12 cellular contexts compared by ENCODE assay signal in the genomic region with DNA sequence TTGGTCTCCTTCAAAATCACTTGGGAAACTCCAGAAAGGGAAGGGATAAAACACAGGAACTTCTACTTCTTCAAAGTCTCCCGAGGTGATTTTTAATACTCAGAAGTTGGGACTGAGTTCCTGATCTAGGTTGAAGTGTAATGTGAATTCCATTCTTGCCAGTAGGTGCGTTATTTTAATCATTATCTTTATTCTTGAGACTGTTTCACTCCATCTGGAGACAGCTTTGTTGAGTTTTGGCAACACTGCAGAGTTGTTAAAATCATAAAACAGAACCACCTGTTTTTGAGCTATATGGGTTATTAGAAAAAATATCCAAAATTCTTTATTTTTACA. TPM values are rescaled to one million over a fixed set of nuclear protein-coding genes. Genes with fewer than 3 reads are reported as not detected.
A peak's percentile ranks its signal among the peaks of the same experiment; 100 is the strongest.
DNase-seq lines count a peak whose midpoint lies in the region; ATAC-seq and TF ChIP-seq lines count a peak whose summit lies in the region.
"Had no signal": no experiment of that assay in that cellular context is flagged by ENCODE, and none has a peak within 500 bp of the region (broad histone marks: within the 10 kb centered on the region; RNA-seq: fewer than 3 reads in every experiment).

No MANE protein-coding gene starts in this region.

- no peak overlapping the region for H3K4me3 ChIP-seq in CD8-positive, alpha-beta memory T cell (ENCODE audit: low read length)
- H3K4me3 ChIP-seq in HUES48 (ENCODE audit: low read depth, low read length): no peak overlapping the region
- H3K4me3 ChIP-seq in epithelial cell of proximal tubule (ENCODE audit: low read depth, low read length): no peak overlapping the region
- no peak overlapping the region for H3K4me3 ChIP-seq in psoas muscle
- H3K4me3 ChIP-seq: neural progenitor cell had no signal

- H3K27me3 Mint-ChIP-seq in CD8-positive, alpha-beta memory T cell: no peaks in the 10 kb centered on the region
- H3K27me3 Mint-ChIP-seq: CD4-positive, alpha-beta T cell had no signal

- H3K27ac Mint-ChIP-seq in CD8-positive, alpha-beta memory T cell: no peak overlapping the region
- H3K27ac Mint-ChIP-seq: CD4-positive, alpha-beta T cell; neural progenitor cell had no signal

- no peak for TF ChIP-seq CTCF in epithelial cell of proximal tubule (conservative IDR thresholded peaks at IDR 0.05; ENCODE audit: low read depth, low read length)
- TF ChIP-seq CTCF in psoas muscle (IDR thresholded peaks at IDR 0.05): no peak

- no peak for DNase-seq in CD8-positive, alpha-beta memory T cell
- DNase-seq in epithelial cell of proximal tubule (ENCODE audit: low read depth): peak; percentile 87
- no peak for DNase-seq in psoas muscle
- DNase-seq in erythroblast (lab: John Stamatoyannopoulos, UW): no peak
- DNase-seq in stimulated activated CD4-positive, alpha-beta T cell treated with anti-CD3 and anti-CD28 coated beads, Interleukin-12 subunit alpha, Interleukin-12 subunit beta, amount 100 ng/mL, for 4 hours: no peak
- DNase-seq in GM19240 (ENCODE audit: insufficient read length, low spot score): no peak
- DNase-seq: activated naive CD4-positive, alpha-beta T cell treated with anti-CD3 and anti-CD28 coated beads, Interleukin-2, amount 50 U/mL, for 16 hours; CD4-positive, alpha-beta T cell; SHP77 treated with DMSO at 0.1 percent for 48 hours had no signal

- H3K36me3 Mint-ChIP-seq in CD8-positive, alpha-beta memory T cell: peaks cover 0 to 10% (median 4%) of the 10 kb centered on the region in 3 donors
- H3K36me3 Mint-ChIP-seq: neural progenitor cell had no signal

- TF ChIP-seq POLR2A in erythroblast (IDR thresholded peaks at IDR 0.05; ENCODE audit: low read length): no peak

- ATAC-seq in psoas muscle (no peak), GM21717 (IDR thresholded peaks at IDR 0.05; ENCODE audit: unreplicated experiment) (no peak)

- intact Hi-C loops in psoas muscle (cut with DNase I): no loop called here

- H3K27ac ChIP-seq in CD8-positive, alpha-beta memory T cell (ENCODE audit: low read depth, low read length): peak overlapping the region; percentile 32
- peak overlapping the region; percentile 65 for H3K27ac ChIP-seq in HUES48 (ENCODE audit: low read depth, low read length)
- peak overlapping the region; percentile 65 for H3K27ac ChIP-seq in psoas muscle
- H3K27ac ChIP-seq: neural progenitor cell had no signal

- H3K9me3 ChIP-seq in CD8-positive, alpha-beta memory T cell (ENCODE audit: low read length): no peaks in the 10 kb centered on the region
- H3K9me3 ChIP-seq in HUES48 (ENCODE audit: control insufficient read depth, insufficient read depth, low read length) (no peaks in the 10 kb centered on the region), psoas muscle (no peaks in the 10 kb centered on the region)

- WGBS in psoas muscle, 3 donors: 16 to 37% (median 28%) methylated on average over 2 of the region's 2 CpGs

- H3K4me1 ChIP-seq in CD8-positive, alpha-beta memory T cell (ENCODE audit: insufficient read depth, low read length): no peaks in the 10 kb centered on the region
- H3K4me1 ChIP-seq in HUES48 (ENCODE audit: control insufficient read depth, insufficient read depth, low read length) (peaks cover 9% of the 10 kb centered on the region), psoas muscle (peaks cover 61% of the 10 kb centered on the region)
- H3K4me1 ChIP-seq: neural progenitor cell had no signal

- CTCF ChIA-PET in CD8-positive, alpha-beta memory T cell (lab: Charles Lee): no interaction called here

- H3K27me3 ChIP-seq in CD8-positive, alpha-beta memory T cell (ENCODE audit: insufficient read depth, low read length, poor library complexity, severe bottlenecking): no peaks in the 10 kb centered on the region
- H3K27me3 ChIP-seq in HUES48 (ENCODE audit: control insufficient read depth, insufficient read depth, low read length): no peaks in the 10 kb centered on the region
- no peaks in the 10 kb centered on the region for H3K27me3 ChIP-seq in psoas muscle (ENCODE audit: insufficient read depth in 3 of 3, low read length in 2 of 3)
- H3K27me3 ChIP-seq: neural progenitor cell had no signal

- H3K9ac ChIP-seq in HUES48 (ENCODE audit: low read depth, low read length): no peak overlapping the region
- H3K9ac ChIP-seq: neural progenitor cell had no signal

- H3K4me1 Mint-ChIP-seq in CD8-positive, alpha-beta memory T cell: peaks cover 5 to 10% (median 6%) of the 10 kb centered on the region in 3 donors

- H3K9me3 Mint-ChIP-seq in CD8-positive, alpha-beta memory T cell: no peaks in the 10 kb centered on the region
- H3K9me3 Mint-ChIP-seq: CD4-positive, alpha-beta T cell; neural progenitor cell had no signal

- no peak overlapping the region for H3K4me3 Mint-ChIP-seq in CD8-positive, alpha-beta memory T cell
- H3K4me3 Mint-ChIP-seq: CD4-positive, alpha-beta T cell; neural progenitor cell had no signal

- POLR2A ChIA-PET in CD8-positive, alpha-beta memory T cell (lab: Charles Lee): no interaction called here

- no peaks in the 10 kb centered on the region for H3K36me3 ChIP-seq in CD8-positive, alpha-beta memory T cell (ENCODE audit: insufficient read depth, low read length)
- H3K36me3 ChIP-seq in HUES48 (ENCODE audit: control insufficient read depth, insufficient read depth, low read length): no peaks in the 10 kb centered on the region
- no peaks in the 10 kb centered on the region for H3K36me3 ChIP-seq in psoas muscle (ENCODE audit: insufficient read depth in 1 of 2, low read depth in 1 of 2)
- H3K36me3 ChIP-seq: neural progenitor cell had no signal

RNA-seq across cellular contexts. Expression of gene ATP8B1, which starts 22.0 kb away (rescaled TPM):
- total RNA-seq in CD8-positive, alpha-beta memory T cell: not detected
- not detected for polyA plus RNA-seq in CD8-positive, alpha-beta memory T cell
- 14.4 and 26.6 TPM in 2 replicates for total RNA-seq in epithelial cell of proximal tubule
- 1 to 10 TPM; 1.2 to 2.5 (median 1.7) TPM for total RNA-seq in psoas muscle
- under 1 TPM; 0.45 to 0.79 (median 0.63) TPM for polyA plus RNA-seq in psoas muscle
- total RNA-seq: CD4-positive, alpha-beta T cell had no signal
